21 cellular contexts compared by ENCODE assay signal in the genomic region with DNA sequence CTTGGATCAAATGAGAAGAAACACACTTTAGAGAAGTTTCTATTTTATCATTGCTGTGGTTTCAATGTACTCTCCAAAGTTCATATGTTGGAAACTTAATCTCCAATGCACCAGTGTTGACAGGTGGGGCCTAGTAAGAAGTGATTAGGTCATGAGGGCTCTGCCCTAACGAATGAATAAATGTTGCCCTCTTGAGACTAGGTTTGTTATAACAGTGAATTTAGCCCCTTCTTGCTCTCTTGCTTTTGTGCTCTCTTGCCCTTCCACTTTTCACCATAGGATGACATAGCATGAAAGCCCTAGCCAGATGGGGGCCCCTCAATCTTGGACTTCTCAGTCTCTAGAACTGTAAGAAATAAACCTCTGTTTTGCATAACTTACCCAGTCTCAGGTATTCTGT.
DNase-seq lines count a peak whose midpoint lies in the region; TF ChIP-seq lines count a peak whose summit lies in the region.
"Had no signal": no experiment of that assay in that cellular context is flagged by ENCODE, and none has a peak within 500 bp of the region (broad histone marks: within the 10 kb centered on the region; RNA-seq: fewer than 3 reads in every experiment).

No MANE protein-coding gene starts in this region.

- H3K4me3 ChIP-seq in LNCaP clone FGC (ENCODE audit: low read depth, low read length) = no peak overlapping the region
- H3K4me3 ChIP-seq: breast epithelium, skin epidermis, thoracic aorta, vagina had no signal

- DNase-seq in DMS 273 (lab: John Stamatoyannopoulos, UW; ENCODE audit: unreplicated experiment) (peak; percentile 32), DMS 273 treated with DMSO at 0.1 percent for 48 hours (lab: John Stamatoyannopoulos, UW) (no peak), LNCaP clone FGC (ENCODE audit: low read depth) (no peak), RKO (ENCODE audit: low spot score) (peak; percentile 22), iPS-NIHi7 (ENCODE audit: extremely low spot score) (peak; percentile 20), hypothalamus (lab: John Stamatoyannopoulos, UW) (no peak), NCI-H446 treated with DMSO at 0.1 percent for 48 hours (lab: John Stamatoyannopoulos, UW) (no peak), NCI-H2081 (lab: John Stamatoyannopoulos, UW) (no peak)
- DNase-seq: 8988T; activated CD4-positive, alpha-beta T cell treated with anti-CD3 and anti-CD28 coated beads, Interleukin-2, amount 50 U/mL, for 1 hour; activated naive CD4-positive, alpha-beta T cell treated with anti-CD3 and anti-CD28 coated beads, Interleukin-2, amount 50 U/mL, for 16 hours; EL; GOT3; naive thymus-derived CD4-positive, alpha-beta T cell; NCI-H1092 treated with DMSO at 0.1 percent for 48 hours; NCI-H1930; NCI-H345 had no signal

- 0 out of 2 replicates have a peak, but pooled peaks have one; percentile 8 for TF ChIP-seq CTCF in LNCaP clone FGC (IDR thresholded peaks at IDR 0.05; ENCODE audit: control insufficient read depth, extremely low read depth, insufficient read depth)

Comparison
In these comparisons a context has a peak if more than half of its experiments do, and no peak if none do; other contexts are left out.
1. DNase-seq: peak in DMS 273 (single experiment), RKO (single experiment) and iPS-NIHi7 (single experiment); none in DMS 273 treated with DMSO at 0.1 percent for 48 hours (single experiment), LNCaP clone FGC (single experiment), hypothalamus (0 of 51), NCI-H446 treated with DMSO at 0.1 percent for 48 hours (single experiment) and NCI-H2081 (0 of 2).